Comparison of ENCODE assay signal across 1 cellular context in the genomic region with DNA sequence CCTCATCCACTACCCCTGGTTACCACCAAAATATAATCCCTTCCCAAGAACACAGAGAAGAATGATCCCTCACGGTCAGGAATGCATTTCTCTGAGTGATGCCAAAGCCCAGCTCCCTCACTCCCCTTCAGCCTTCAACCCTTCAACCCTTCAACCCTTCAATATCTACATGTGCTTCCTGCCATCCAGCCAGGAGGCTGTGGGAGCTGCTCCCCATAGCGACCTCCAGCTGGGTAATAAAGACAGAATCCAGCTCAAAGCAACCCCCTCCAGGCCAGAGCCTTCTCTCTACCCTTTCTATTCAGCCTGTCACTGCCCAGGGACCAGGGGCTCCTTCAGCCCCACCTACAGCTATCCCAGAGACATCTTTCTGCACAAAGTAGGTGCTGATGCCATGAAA.
TF ChIP-seq lines count a peak whose summit lies in the region.

No MANE protein-coding gene starts in this region.

TF ChIP-seq in HepG2, 621 proteins besides CTCF, POLR2A, EP300 and RAD21:
- no peak for TF ChIP-seq ZSCAN9 (CRISPR knock-in tag; IDR thresholded peaks at IDR 0.05; ENCODE audit: borderline replicate concordance)
- TF ChIP-seq ATF1 (CRISPR knock-in tag; IDR thresholded peaks at IDR 0.05): no peak
- TF ChIP-seq NFKB2 (CRISPR knock-in tag; IDR thresholded peaks at IDR 0.05; ENCODE audit: borderline replicate concordance): no peak
- no peak for TF ChIP-seq PLRG1 (conservative IDR thresholded peaks at IDR 0.05)
- no peak for TF ChIP-seq YEATS2 (CRISPR knock-in tag; IDR thresholded peaks at IDR 0.05; ENCODE audit: borderline replicate concordance)
- TF ChIP-seq ZNF350 (CRISPR knock-in tag; IDR thresholded peaks at IDR 0.05; ENCODE audit: borderline replicate concordance, low read depth): no peak
- no peak for TF ChIP-seq ZNF207 (IDR thresholded peaks at IDR 0.05; ENCODE audit: borderline replicate concordance)
- TF ChIP-seq SMAD3 (CRISPR knock-in tag; IDR thresholded peaks at IDR 0.05): no peak
- no peak for TF ChIP-seq MTA3 (CRISPR knock-in tag; IDR thresholded peaks at IDR 0.05)
- TF ChIP-seq ZNF251 (CRISPR knock-in tag; IDR thresholded peaks at IDR 0.05): no peak
- no peak for TF ChIP-seq NR2F1 (CRISPR knock-in tag; IDR thresholded peaks at IDR 0.05)
- TF ChIP-seq, protein P1, sequence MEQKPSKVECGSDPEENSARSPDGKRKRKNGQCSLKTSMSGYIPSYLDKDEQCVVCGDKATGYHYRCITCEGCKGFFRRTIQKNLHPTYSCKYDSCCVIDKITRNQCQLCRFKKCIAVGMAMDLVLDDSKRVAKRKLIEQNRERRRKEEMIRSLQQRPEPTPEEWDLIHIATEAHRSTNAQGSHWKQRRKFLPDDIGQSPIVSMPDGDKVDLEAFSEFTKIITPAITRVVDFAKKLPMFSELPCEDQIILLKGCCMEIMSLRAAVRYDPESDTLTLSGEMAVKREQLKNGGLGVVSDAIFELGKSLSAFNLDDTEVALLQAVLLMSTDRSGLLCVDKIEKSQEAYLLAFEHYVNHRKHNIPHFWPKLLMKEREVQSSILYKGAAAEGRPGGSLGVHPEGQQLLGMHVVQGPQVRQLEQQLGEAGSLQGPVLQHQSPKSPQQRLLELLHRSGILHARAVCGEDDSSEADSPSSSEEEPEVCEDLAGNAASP (CRISPR knock-in tag; IDR thresholded peaks at IDR 0.05; ENCODE audit: borderline replicate concordance): no peak
